18 cellular contexts compared by ENCODE assay signal in the genomic region with DNA sequence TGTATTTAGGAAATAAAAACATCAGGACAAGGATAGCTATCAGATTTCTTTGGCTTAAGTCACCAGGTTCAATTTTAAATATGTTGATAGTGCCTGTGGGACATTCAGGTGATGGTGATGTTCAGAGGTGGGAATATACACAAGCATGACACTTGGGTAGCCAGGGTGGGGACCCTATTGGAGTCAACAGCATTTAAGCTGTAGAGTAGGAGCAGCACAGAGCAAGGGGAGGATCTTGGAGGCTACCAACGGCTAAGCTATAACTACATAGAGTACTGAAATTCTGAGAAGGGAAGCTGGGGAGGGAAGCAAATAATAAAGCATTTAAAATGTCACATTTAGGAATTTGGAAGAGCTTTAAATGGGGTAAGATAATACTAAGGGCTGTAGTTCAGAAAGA.
DNase-seq lines count a peak whose midpoint lies in the region; ATAC-seq, FAIRE-seq and TF ChIP-seq lines count a peak whose summit lies in the region.
"Had no signal": no experiment of that assay in that cellular context is flagged by ENCODE, and none has a peak within 500 bp of the region (broad histone marks: within the 10 kb centered on the region; RNA-seq: fewer than 3 reads in every experiment).

No MANE protein-coding gene starts in this region.

- no peak overlapping the region for H3K4me3 Mint-ChIP-seq in astrocyte (ENCODE audit: unreplicated experiment)
- H3K4me3 Mint-ChIP-seq in stimulated activated naive B cell treated with anti-CD40 and anti-IgM and Interleukin-4, amounts not matched to agents 10 μg/mL and 1 μg/mL and 100 μg/mL, for 72 hours = no peak overlapping the region
- H3K4me3 Mint-ChIP-seq: B cell, GM23338 had no signal

- no peak overlapping the region for H3K4me3 ChIP-seq in GM23248
- H3K4me3 ChIP-seq in astrocyte (ENCODE audit: insufficient read depth, low read depth, low read length) = no peak overlapping the region
- H3K4me3 ChIP-seq in right cardiac atrium (ENCODE audit: low read length) = no peak overlapping the region
- H3K4me3 ChIP-seq: GM23338, Peyer's patch had no signal

- H3K9me3 Mint-ChIP-seq in astrocyte (ENCODE audit: unreplicated experiment) = no peaks in the 10 kb centered on the region
- H3K9me3 Mint-ChIP-seq in stimulated activated naive B cell treated with anti-CD40 and anti-IgM and Interleukin-4, amounts not matched to agents 10 μg/mL and 1 μg/mL and 100 μg/mL, for 72 hours = no peaks in the 10 kb centered on the region
- H3K9me3 Mint-ChIP-seq: GM23338 had no signal

- DNase-seq in DMS 273 treated with DMSO at 0.1 percent for 48 hours (lab: John Stamatoyannopoulos, UW) (peak; percentile 6), DMS 273 (lab: John Stamatoyannopoulos, UW; ENCODE audit: unreplicated experiment) (no peak), GM23248 (no peak), astrocyte (ENCODE audit: low read depth) (no peak), GM12892 (ENCODE audit: insufficient read length) (no peak), right cardiac atrium (no peak)
- DNase-seq in stimulated activated naive B cell treated with anti-CD40 and anti-IgM and Interleukin-4, amounts not matched to agents 10 μg/mL and 1 μg/mL and 100 μg/mL, for 72 hours = no peak
- DNase-seq: MM.1S, NCI-H1105, NCI-H2081 treated with DMSO at 0.1 percent for 48 hours, NCI-H524 treated with DMSO at 0.1 percent for 48 hours, Peyer's patch had no signal

- H3F3A ChIP-seq in GM23248 (ENCODE audit: insufficient read depth) = peaks cover 49% of the 10 kb centered on the region

- no peaks in the 10 kb centered on the region for H3K27me3 Mint-ChIP-seq in astrocyte (ENCODE audit: low read depth, unreplicated experiment)
- no peaks in the 10 kb centered on the region for H3K27me3 Mint-ChIP-seq in stimulated activated naive B cell treated with anti-CD40 and anti-IgM and Interleukin-4, amounts not matched to agents 10 μg/mL and 1 μg/mL and 100 μg/mL, for 72 hours
- H3K27me3 Mint-ChIP-seq: B cell had no signal

- TF ChIP-seq POLR2A in GM12892 (IDR thresholded peaks at IDR 0.05; ENCODE audit: low read depth, low read length) = no peak

- WGBS in GM23248 (ENCODE audit: low coverage in 1 of 2, low lambda C conversion rate in 2 of 2, missing lambda C conversion rate in 2 of 2), 2 experiments = 52 to 73% methylated on average over 1 of the region's 1 CpG
- 67% methylated on average over 1 of the region's 1 CpG for whole genome bisulfite sequencing in right cardiac atrium

- in situ Hi-C loops in GM23248 (cut with MboI) = no loop called here

- no peak for TF ChIP-seq CTCF in astrocyte (IDR thresholded peaks at IDR 0.05; ENCODE audit: insufficient read depth, low read depth, low read length)

- no peak overlapping the region for H3K27ac Mint-ChIP-seq in astrocyte (ENCODE audit: unreplicated experiment)
- H3K27ac Mint-ChIP-seq in stimulated activated naive B cell treated with anti-CD40 and anti-IgM and Interleukin-4, amounts not matched to agents 10 μg/mL and 1 μg/mL and 100 μg/mL, for 72 hours = no peak overlapping the region
- H3K27ac Mint-ChIP-seq: B cell, GM23338 had no signal

- H3K27me3 ChIP-seq in GM23248 (replicated peaks; ENCODE audit: insufficient read depth) = no peaks in the 10 kb centered on the region
- no peaks in the 10 kb centered on the region for H3K27me3 ChIP-seq in astrocyte (ENCODE audit: insufficient read depth, low read length)
- no peaks in the 10 kb centered on the region for H3K27me3 ChIP-seq in layer of hippocampus (ENCODE audit: control insufficient read depth, insufficient read depth, low read length)
- H3K27me3 ChIP-seq in right cardiac atrium (ENCODE audit: control insufficient read depth, insufficient read depth) = no peaks in the 10 kb centered on the region
- H3K27me3 ChIP-seq: Peyer's patch had no signal

- no peak overlapping the region for H3K9ac ChIP-seq in GM23248
- no peak overlapping the region for H3K9ac ChIP-seq in astrocyte (ENCODE audit: low read length)

- peak overlapping the region; percentile 19 for H3K4me2 ChIP-seq in GM23248 (ENCODE audit: unreplicated experiment)
- H3K4me2 ChIP-seq in astrocyte (ENCODE audit: low read length) = peak overlapping the region; percentile 56
- H3K4me2 ChIP-seq: GM23338 had no signal

- intact Hi-C loops in right cardiac atrium (cut with DNase I) = no loop called here

- FAIRE-seq in astrocyte (lab: Jason Lieb, UNC) = no peak
- no peak for FAIRE-seq in GM12892 (lab: Jason Lieb, UNC)
- FAIRE-seq: G401.6, HTR-8/SVneo had no signal

- H3K4me1 ChIP-seq in GM23248 (ENCODE audit: insufficient read depth) (peaks cover 24% of the 10 kb centered on the region), astrocyte (ENCODE audit: insufficient read depth, low read length) (peaks cover 16% of the 10 kb centered on the region), right cardiac atrium (ENCODE audit: control insufficient read depth, insufficient read depth, low read length) (no peaks in the 10 kb centered on the region)
- H3K4me1 ChIP-seq: Peyer's patch had no signal

- no peak for ATAC-seq in stimulated activated naive B cell treated with anti-CD40 and anti-IgM and Interleukin-4, amounts not matched to agents 10 μg/mL and 1 μg/mL and 100 μg/mL, for 72 hours (replicated peaks)
- ATAC-seq in right cardiac atrium = no peak
- ATAC-seq: GM23338 had no signal

- no peaks in the 10 kb centered on the region for H3K9me2 ChIP-seq in GM23248 (ENCODE audit: insufficient read depth)

- H3K27ac ChIP-seq in GM23248 (peak overlapping the region; percentile 62), astrocyte (ENCODE audit: low read depth, low read length) (peak overlapping the region; percentile 53), layer of hippocampus (ENCODE audit: low read depth, low read length) (peak overlapping the region; percentile 88), right cardiac atrium (ENCODE audit: low read length) (no peak overlapping the region)
- H3K27ac ChIP-seq: 22Rv1, Peyer's patch had no signal

- no peaks in the 10 kb centered on the region for H3K36me3 Mint-ChIP-seq in astrocyte (ENCODE audit: low read depth, unreplicated experiment)
- peaks cover 0 to 5% of the 10 kb centered on the region in 2 donors for H3K36me3 Mint-ChIP-seq in stimulated activated naive B cell treated with anti-CD40 and anti-IgM and Interleukin-4, amounts not matched to agents 10 μg/mL and 1 μg/mL and 100 μg/mL, for 72 hours

- H3K9me3 ChIP-seq in GM23248 (ENCODE audit: low read depth) (no peaks in the 10 kb centered on the region), astrocyte (ENCODE audit: insufficient read depth, low read depth, low read length) (no peaks in the 10 kb centered on the region), right cardiac atrium (ENCODE audit: control insufficient read depth, low read length) (no peaks in the 10 kb centered on the region)
- H3K9me3 ChIP-seq: Peyer's patch had no signal

- no peaks in the 10 kb centered on the region for H3K4me1 Mint-ChIP-seq in astrocyte (ENCODE audit: low read depth, unreplicated experiment)
- no peaks in the 10 kb centered on the region for H3K4me1 Mint-ChIP-seq in stimulated activated naive B cell treated with anti-CD40 and anti-IgM and Interleukin-4, amounts not matched to agents 10 μg/mL and 1 μg/mL and 100 μg/mL, for 72 hours
- H3K4me1 Mint-ChIP-seq: B cell, GM23338 had no signal

- H2AFZ ChIP-seq in GM23248 (no peak overlapping the region), astrocyte (ENCODE audit: low read depth, low read length) (no peak overlapping the region)
- H2AFZ ChIP-seq: GM23338 had no signal

- H4K20me1 ChIP-seq in GM23248 (ENCODE audit: insufficient read depth) (no peaks in the 10 kb centered on the region), astrocyte (ENCODE audit: insufficient read depth, low read length) (no peaks in the 10 kb centered on the region)

- H3K36me3 ChIP-seq in GM23248 (ENCODE audit: low read depth) (peaks cover 3% of the 10 kb centered on the region), astrocyte (ENCODE audit: insufficient read depth, low read length) (no peaks in the 10 kb centered on the region)
- H3K36me3 ChIP-seq: Peyer's patch had no signal

- no peaks in the 10 kb centered on the region for H3K79me2 ChIP-seq in GM23248 (ENCODE audit: insufficient read depth)
- H3K79me2 ChIP-seq in astrocyte (ENCODE audit: insufficient read depth, low read length) = no peaks in the 10 kb centered on the region
